ENCODE assay signal across 22 cellular contexts in the genomic region with DNA sequence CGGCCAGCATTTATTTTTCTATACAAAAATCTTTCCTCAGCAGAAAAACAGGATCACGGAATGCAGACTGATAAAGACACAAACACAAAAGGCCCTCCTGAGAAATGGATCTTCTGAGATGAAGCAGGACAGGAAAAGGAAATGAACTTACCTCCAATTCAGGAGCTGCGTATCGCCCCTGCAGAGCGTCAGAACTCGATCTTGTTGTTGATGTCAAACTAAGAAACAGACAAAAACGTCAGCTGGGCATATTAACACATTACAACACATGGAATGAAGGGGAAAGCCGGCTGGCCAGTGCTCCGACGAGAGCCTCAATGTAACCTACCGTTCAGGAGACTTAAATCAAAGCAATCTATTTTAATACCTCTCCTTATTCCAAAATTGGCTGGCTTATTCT.
DNase-seq lines count a peak whose midpoint lies in the region; FAIRE-seq and TF ChIP-seq lines count a peak whose summit lies in the region.
"Had no signal": no experiment of that assay in that cellular context is flagged by ENCODE, and none has a peak within 500 bp of the region (broad histone marks: within the 10 kb centered on the region; RNA-seq: fewer than 3 reads in every experiment).

No MANE protein-coding gene starts in this region.

- no peak overlapping the region for H2AFZ ChIP-seq in neural progenitor cell (replicated peaks)
- H2AFZ ChIP-seq: parathyroid adenoma had no signal

- no peaks in the 10 kb centered on the region for H3K9me3 Mint-ChIP-seq in activated naive CD4-positive, alpha-beta T cell treated with anti-CD3 and anti-CD28 coated beads for 36 hours
- no peaks in the 10 kb centered on the region for H3K9me3 Mint-ChIP-seq in activated naive CD8-positive, alpha-beta T cell treated with anti-CD3 and anti-CD28 coated beads for 36 hours
- H3K9me3 Mint-ChIP-seq in neural progenitor cell, result no peaks in the 10 kb centered on the region
- H3K9me3 Mint-ChIP-seq: dendritic cell treated with granulocyte-macrophage colony-stimulating factor and Interleukin-4, amounts not matched to agents 40 ng/mL and 50 ng/mL, for 4 days; H9; natural killer cell had no signal

- H3K4me2 ChIP-seq in neural progenitor cell, result no peak overlapping the region

- intact Hi-C loops in activated naive CD4-positive, alpha-beta T cell treated with anti-CD3 and anti-CD28 coated beads for 36 hours (cut with micrococcal nuclease), result loop anchor here (1.0 to 2.0 kb wide), 3 partner anchors 14 to 30 kb away; no protein-coding TSS in a partner anchor

- peaks cover 63% of the 10 kb centered on the region for H3K4me1 Mint-ChIP-seq in activated naive CD4-positive, alpha-beta T cell treated with anti-CD3 and anti-CD28 coated beads for 36 hours (ENCODE audit: low read depth)
- H3K4me1 Mint-ChIP-seq in activated naive CD8-positive, alpha-beta T cell treated with anti-CD3 and anti-CD28 coated beads for 36 hours, result peaks cover 60% of the 10 kb centered on the region
- peaks cover 41% of the 10 kb centered on the region for H3K4me1 Mint-ChIP-seq in neural progenitor cell
- H3K4me1 Mint-ChIP-seq: natural killer cell had no signal

- H3F3A ChIP-seq in neural progenitor cell (ENCODE audit: low read depth), result peaks cover 5% of the 10 kb centered on the region

- peak; percentile 49 for DNase-seq in activated naive CD4-positive, alpha-beta T cell treated with anti-CD3 and anti-CD28 coated beads for 36 hours
- no peak for DNase-seq in activated naive CD4-positive, alpha-beta T cell treated with Interleukin-2 at 50 U/mL for 16 hours
- peak; percentile 14 for DNase-seq in T follicular helper cell (ENCODE audit: low read depth)
- no peak for DNase-seq in activated naive CD8-positive, alpha-beta T cell treated with anti-CD3 and anti-CD28 coated beads for 36 hours
- DNase-seq in neural progenitor cell (ENCODE audit: low spot score), result no peak
- no peak for DNase-seq in D721Med (ENCODE audit: insufficient read length, low spot score)
- no peak for DNase-seq in brain microvascular endothelial cell
- no peak for DNase-seq in GM13976 (ENCODE audit: low spot score)
- DNase-seq: activated CD4-positive, alpha-beta T cell treated with anti-CD3 and anti-CD28 coated beads for 4 hours; amygdala; GF-D8; H9; left ventricle myocardium inferior; natural killer cell; NCI-H1694 treated with DMSO at 0.1 percent for 48 hours; OCI-M1; stimulated activated CD4-positive, alpha-beta T cell treated with anti-CD3 and anti-CD28 coated beads, Interleukin-15, amount 100 ng/mL, for 24 hours; uterus had no signal

- CTCF ChIA-PET in activated naive CD4-positive, alpha-beta T cell treated with anti-CD3 and anti-CD28 coated beads for 36 hours (lab: Charles Lee), result no interaction called here

- peaks cover 8% of the 10 kb centered on the region for H3K4me1 ChIP-seq in neural progenitor cell
- H3K4me1 ChIP-seq: parathyroid adenoma, uterus had no signal

- H3K9ac ChIP-seq in neural progenitor cell, result no peak overlapping the region
- H3K9ac ChIP-seq: parathyroid adenoma had no signal

- peak overlapping the region; percentile 86 for H3K27ac Mint-ChIP-seq in activated naive CD4-positive, alpha-beta T cell treated with anti-CD3 and anti-CD28 coated beads for 36 hours
- peak overlapping the region; percentile 83 for H3K27ac Mint-ChIP-seq in activated naive CD8-positive, alpha-beta T cell treated with anti-CD3 and anti-CD28 coated beads for 36 hours
- no peak overlapping the region for H3K27ac Mint-ChIP-seq in neural progenitor cell
- H3K27ac Mint-ChIP-seq: dendritic cell treated with granulocyte-macrophage colony-stimulating factor and Interleukin-4, amounts not matched to agents 40 ng/mL and 50 ng/mL, for 4 days; natural killer cell had no signal

- no peak overlapping the region for H3K4me3 Mint-ChIP-seq in activated naive CD4-positive, alpha-beta T cell treated with anti-CD3 and anti-CD28 coated beads for 36 hours
- peak overlapping the region; percentile 36 for H3K4me3 Mint-ChIP-seq in activated naive CD8-positive, alpha-beta T cell treated with anti-CD3 and anti-CD28 coated beads for 36 hours
- no peak overlapping the region for H3K4me3 Mint-ChIP-seq in neural progenitor cell
- H3K4me3 Mint-ChIP-seq: dendritic cell treated with granulocyte-macrophage colony-stimulating factor and Interleukin-4, amounts not matched to agents 40 ng/mL and 50 ng/mL, for 4 days; H9; natural killer cell had no signal

- H3K36me3 ChIP-seq in neural progenitor cell, result peaks cover 4% of the 10 kb centered on the region
- peaks cover 2% of the 10 kb centered on the region for H3K36me3 ChIP-seq in brain microvascular endothelial cell (replicated peaks)
- H3K36me3 ChIP-seq: uterus had no signal

- H3K27me3 Mint-ChIP-seq in activated naive CD4-positive, alpha-beta T cell treated with anti-CD3 and anti-CD28 coated beads for 36 hours (ENCODE audit: low read depth), result no peaks in the 10 kb centered on the region
- no peaks in the 10 kb centered on the region for H3K27me3 Mint-ChIP-seq in activated naive CD8-positive, alpha-beta T cell treated with anti-CD3 and anti-CD28 coated beads for 36 hours
- peaks cover 2% of the 10 kb centered on the region for H3K27me3 Mint-ChIP-seq in neural progenitor cell (ENCODE audit: insufficient read depth, low read depth)
- H3K27me3 Mint-ChIP-seq: dendritic cell treated with granulocyte-macrophage colony-stimulating factor and Interleukin-4, amounts not matched to agents 40 ng/mL and 50 ng/mL, for 4 days had no signal

- no peaks in the 10 kb centered on the region for H3K79me2 ChIP-seq in neural progenitor cell (ENCODE audit: low read depth)
- H3K79me2 ChIP-seq: parathyroid adenoma had no signal

- H3K36me3 Mint-ChIP-seq in activated naive CD4-positive, alpha-beta T cell treated with anti-CD3 and anti-CD28 coated beads for 36 hours (ENCODE audit: low read depth), result peaks cover 41% of the 10 kb centered on the region
- H3K36me3 Mint-ChIP-seq in activated naive CD8-positive, alpha-beta T cell treated with anti-CD3 and anti-CD28 coated beads for 36 hours, result peaks cover 49% of the 10 kb centered on the region
- H3K36me3 Mint-ChIP-seq in neural progenitor cell, result peaks cover 27% of the 10 kb centered on the region
- H3K36me3 Mint-ChIP-seq: natural killer cell had no signal

- FAIRE-seq in D721Med (lab: Jason Lieb, UNC), result no peak
- FAIRE-seq: HepG2 had no signal

- H3K27ac ChIP-seq in neural progenitor cell (peak overlapping the region; percentile 20), brain microvascular endothelial cell (no peak overlapping the region)
- H3K27ac ChIP-seq: HL-60, left ventricle myocardium inferior, parathyroid adenoma, uterus had no signal

- no peaks in the 10 kb centered on the region for H3K9me3 ChIP-seq in neural progenitor cell (ENCODE audit: low read depth)
- H3K9me3 ChIP-seq: left ventricle myocardium inferior, uterus had no signal

- H3K27me3 ChIP-seq in neural progenitor cell (no peaks in the 10 kb centered on the region), brain microvascular endothelial cell (replicated peaks) (no peaks in the 10 kb centered on the region)
- H3K27me3 ChIP-seq: uterus had no signal

- no peak for TF ChIP-seq CTCF in neural progenitor cell (IDR thresholded peaks at IDR 0.05)
- no peak for TF ChIP-seq CTCF in D721Med (IDR thresholded peaks at IDR 0.05; ENCODE audit: insufficient read depth, missing control alignments)
- no peak for TF ChIP-seq CTCF in brain microvascular endothelial cell (IDR thresholded peaks at IDR 0.05; ENCODE audit: low read depth, low read length, missing control alignments)
- TF ChIP-seq CTCF in GM13976 (IDR thresholded peaks at IDR 0.05; ENCODE audit: borderline replicate concordance, control extremely low read depth, extremely low read depth, insufficient read depth, missing control alignments), result no peak

- H3K4me3 ChIP-seq in neural progenitor cell (no peak overlapping the region), brain microvascular endothelial cell (ENCODE audit: low read depth, low read length) (no peak overlapping the region)
- H3K4me3 ChIP-seq: left ventricle myocardium inferior, uterus had no signal

- in situ Hi-C loops in brain microvascular endothelial cell (cut with HindIII; ENCODE audit: low pct_ligation_motif_present, low sequenced_read_pairs) (no loop called here), GM13976 (cut with MboI; ENCODE audit: low sequenced_read_pairs, unreplicated experiment) (no loop called here)

- H4K20me1 ChIP-seq in neural progenitor cell (ENCODE audit: low read depth), result no peaks in the 10 kb centered on the region

Comparison
In these comparisons a context has a peak if more than half of its experiments do, and no peak if none do; other contexts are left out.
1. DNase-seq: peak in activated naive CD4-positive, alpha-beta T cell treated with anti-CD3 and anti-CD28 coated beads for 36 hours (single experiment) and T follicular helper cell (single experiment); none in activated naive CD4-positive, alpha-beta T cell treated with Interleukin-2 at 50 U/mL for 16 hours (single experiment), activated naive CD8-positive, alpha-beta T cell treated with anti-CD3 and anti-CD28 coated beads for 36 hours (single experiment), neural progenitor cell (single experiment), D721Med (single experiment), brain microvascular endothelial cell (single experiment) and GM13976 (single experiment).